Comparison of ENCODE assay signal across 9 cellular contexts in the genomic region with DNA sequence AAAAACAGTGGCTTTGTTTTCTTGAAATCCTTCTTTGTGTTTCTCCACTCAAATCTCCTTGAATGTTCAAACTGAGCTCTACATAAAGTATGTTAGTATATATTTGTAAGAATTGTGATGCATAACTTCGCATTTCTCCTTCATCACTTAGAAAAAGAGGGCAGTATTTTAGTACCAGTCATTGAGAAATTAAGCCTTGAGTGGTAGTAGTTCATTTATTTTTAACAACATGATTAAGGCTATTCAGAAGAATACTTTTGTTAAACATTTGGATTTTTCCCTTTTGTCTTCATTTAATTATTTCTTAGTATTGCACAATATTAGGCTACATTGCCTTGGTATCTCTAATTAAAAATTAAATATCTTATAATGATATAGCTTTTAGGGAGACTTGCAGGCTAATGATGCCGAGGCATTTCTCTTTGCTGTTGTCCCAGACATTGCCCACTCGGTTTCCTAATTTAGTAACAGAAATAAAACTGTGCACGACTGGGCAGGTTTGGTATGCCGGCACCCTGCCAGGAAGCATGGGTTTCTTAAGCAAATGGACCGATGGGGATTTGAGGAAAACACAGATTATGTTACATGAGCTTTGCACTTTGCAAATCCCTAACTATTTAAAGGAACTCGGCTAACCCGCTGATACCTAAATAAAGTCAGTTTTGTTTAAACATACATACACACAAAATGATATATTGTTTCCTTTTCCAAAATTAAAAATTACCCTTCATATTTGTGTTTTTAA. TPM values are rescaled to one million over a fixed set of nuclear protein-coding genes. Genes with fewer than 3 reads are reported as not detected.
DNase-seq lines count a peak whose midpoint lies in the region; ATAC-seq and TF ChIP-seq lines count a peak whose summit lies in the region.
"Had no signal": no experiment of that assay in that cellular context is flagged by ENCODE, and none has a peak within 500 bp of the region (broad histone marks: within the 10 kb centered on the region; RNA-seq: fewer than 3 reads in every experiment).

No MANE protein-coding gene starts in this region.

- H3K27ac Mint-ChIP-seq in endodermal cell: no peak overlapping the region

- H3K27me3 ChIP-seq in endodermal cell (ENCODE audit: control insufficient read depth, insufficient read depth, low read length, poor library complexity, severe bottlenecking): no peaks in the 10 kb centered on the region

- no peak overlapping the region for H3K4me3 Mint-ChIP-seq in endodermal cell

- no peaks in the 10 kb centered on the region for H3K36me3 ChIP-seq in endodermal cell (ENCODE audit: control insufficient read depth, insufficient read depth, low read length)

- peaks cover 11% of the 10 kb centered on the region for H3K9me3 ChIP-seq in endodermal cell (ENCODE audit: control insufficient read depth, low read length)

- no peak for TF ChIP-seq CTCF in endodermal cell (conservative IDR thresholded peaks at IDR 0.05)

- H3K4me3 ChIP-seq in endodermal cell (ENCODE audit: low read length): no peak overlapping the region

- H3K4me1 ChIP-seq in endodermal cell (ENCODE audit: control insufficient read depth, insufficient read depth, low read length): no peaks in the 10 kb centered on the region

- DNase-seq in H4 (ENCODE audit: low spot score) (peak; percentile 93), NCI-H774 (lab: John Stamatoyannopoulos, UW) (peak; percentile 22), fibroblast of peridontal ligament (ENCODE audit: extremely low read depth) (peak; percentile 93), retina (peak; percentile 28), endodermal cell (no peak), GF-D8 (lab: John Stamatoyannopoulos, UW) (no peak)
- DNase-seq: Kasumi-1 had no signal

- peaks cover 17% of the 10 kb centered on the region for H3K4me1 Mint-ChIP-seq in endodermal cell

- WGBS in endodermal cell (ENCODE audit: insufficient coverage in 1 of 2, insufficient read length in 1 of 2), 2 experiments: 24 to 46% methylated on average over 7 to 8 of the region's 8 CpGs

- H3K36me3 Mint-ChIP-seq in endodermal cell (ENCODE audit: low read depth): peaks cover 11% of the 10 kb centered on the region

- no peak overlapping the region for H3K27ac ChIP-seq in endodermal cell (ENCODE audit: low read depth, low read length)

- H3K9ac ChIP-seq in endodermal cell (ENCODE audit: extremely low read depth, low read length, poor library complexity, severe bottlenecking): no peak overlapping the region

- H3K27me3 Mint-ChIP-seq in endodermal cell (ENCODE audit: insufficient read depth): no peaks in the 10 kb centered on the region

- ATAC-seq in GM18870 (IDR thresholded peaks at IDR 0.05; ENCODE audit: unreplicated experiment): no peak
- ATAC-seq in HG03354 (IDR thresholded peaks at IDR 0.05; ENCODE audit: poor library complexity, severe bottlenecking, unreplicated experiment): no peak

- H3K9me3 Mint-ChIP-seq in endodermal cell: peaks cover 4% of the 10 kb centered on the region

RNA-seq across cellular contexts. Expression of a gene that starts 54.7 kb away (rescaled TPM):
- total RNA-seq in H4 (2014; rRNA removed; shearing (Covaris generic)): 30.5 and 30.9 TPM in 2 replicates
- 10 to 100 TPM; 26.1 to 35.5 TPM for total RNA-seq in endodermal cell
- 33.2 TPM for polyA plus RNA-seq in endodermal cell (2013, experiment 1 of 2)
- polyA plus RNA-seq in endodermal cell (2013, experiment 2 of 2): 33.0 TPM

RNA-seq across cellular contexts. Expression of a gene that starts 56.6 kb away (rescaled TPM):
- 13.0 and 20.6 TPM in 2 replicates for total RNA-seq in H4 (2014; rRNA removed; shearing (Covaris generic))
- 10 to 100 TPM; 20.7 to 26.3 TPM for total RNA-seq in endodermal cell
- polyA plus RNA-seq in endodermal cell (2013, experiment 1 of 2): 22.3 TPM
- 25.4 TPM for polyA plus RNA-seq in endodermal cell (2013, experiment 2 of 2)

Comparison
In these comparisons a context has a peak if more than half of its experiments do, and no peak if none do; other contexts are left out.
1. DNase-seq: peak in H4 (single experiment), NCI-H774 (single experiment), fibroblast of peridontal ligament (single experiment) and retina (single experiment); none in endodermal cell (single experiment) and GF-D8 (single experiment).